Comparison of ENCODE assay signal across 9 cellular contexts in the genomic region with DNA sequence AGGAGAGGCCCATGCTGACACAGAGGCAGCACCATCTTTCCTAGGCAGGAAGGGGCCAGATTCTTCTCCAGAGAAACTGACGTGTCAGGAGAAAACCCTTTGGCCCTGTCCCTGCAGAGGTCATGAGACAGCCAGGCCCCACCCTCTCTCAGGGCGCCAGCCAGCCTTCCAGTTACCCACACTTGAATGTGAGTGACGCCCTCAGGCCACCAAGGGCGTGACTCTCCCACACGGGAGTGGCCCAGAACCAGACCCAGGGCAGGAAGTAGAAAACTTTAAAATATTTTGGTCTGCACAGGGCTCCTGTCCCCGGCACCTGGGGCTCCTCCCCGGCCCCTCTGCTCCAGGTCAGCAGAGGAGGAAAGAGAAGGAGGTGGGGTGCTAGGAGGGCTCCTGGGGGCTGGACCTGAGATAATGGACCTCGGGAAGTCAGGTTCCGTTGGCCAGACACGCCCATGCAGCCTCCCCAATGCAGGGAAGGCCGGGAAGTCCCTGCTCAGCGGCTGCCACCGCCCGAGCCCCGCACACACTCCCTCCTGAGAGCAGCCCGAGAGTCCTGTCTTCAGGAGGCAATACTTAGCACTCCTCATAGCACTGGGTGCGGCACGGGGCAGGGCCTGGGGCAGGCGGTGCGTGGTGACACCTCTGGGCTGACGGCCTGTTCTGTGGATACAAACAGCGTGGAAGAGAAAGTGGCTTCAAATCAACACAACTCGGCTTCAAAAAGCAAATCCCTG.
DNase-seq lines count a peak whose midpoint lies in the region; ATAC-seq, FAIRE-seq and TF ChIP-seq lines count a peak whose summit lies in the region.
"Had no signal": no experiment of that assay in that cellular context is flagged by ENCODE, and none has a peak within 500 bp of the region (broad histone marks: within the 10 kb centered on the region; RNA-seq: fewer than 3 reads in every experiment).

No MANE protein-coding gene starts in this region.

- H3K9ac ChIP-seq in keratinocyte (ENCODE audit: control insufficient read depth, extremely low read depth, insufficient read depth, low read length): no peak overlapping the region

- H3K9me3 ChIP-seq in keratinocyte (ENCODE audit: control insufficient read depth, low read depth, low read length): peaks cover 10% of the 10 kb centered on the region

- H3K4me3 ChIP-seq in GM23338: no peak overlapping the region
- no peak overlapping the region for H3K4me3 ChIP-seq in keratinocyte (ENCODE audit: control insufficient read depth in 2 of 3, extremely low read depth in 1 of 3, insufficient read depth in 2 of 3, low read depth in 1 of 3, low read length in 3 of 3)
- H3K4me3 ChIP-seq in skin epidermis: peak overlapping the region in 3 of 7 experiments; percentile 3 to 8 (median 4)

- H4K20me1 ChIP-seq in GM23338 (replicated peaks; ENCODE audit: insufficient read depth) (no peaks in the 10 kb centered on the region), keratinocyte (ENCODE audit: control insufficient read depth, extremely low read depth, insufficient read depth, low read length) (no peaks in the 10 kb centered on the region)

- no peak overlapping the region for H3K4me3 Mint-ChIP-seq in GM23338

- H3K27me3 Mint-ChIP-seq in GM23338 (ENCODE audit: insufficient read depth, low read depth, poor library complexity): peaks cover 1% of the 10 kb centered on the region

- no peak for TF ChIP-seq CTCF in GM23338 (conservative IDR thresholded peaks at IDR 0.05; ENCODE audit: low read depth in 2 of 2)
- TF ChIP-seq CTCF in RWPE1 (conservative IDR thresholded peaks at IDR 0.05; ENCODE audit: low read depth): no peak
- no peak for TF ChIP-seq CTCF in keratinocyte (optimal IDR thresholded peaks at IDR 0.05 in 1 of 3, IDR thresholded peaks at IDR 0.05 in 1 of 3, conservative IDR thresholded peaks at IDR 0.05 in 1 of 3; ENCODE audit: extremely low read depth in 1 of 3, insufficient read depth in 2 of 3, low read length in 3 of 3)

- H2AFZ ChIP-seq in GM23338 (no peak overlapping the region), keratinocyte (ENCODE audit: control insufficient read depth, low read length) (peak overlapping the region; percentile 12)

- H3K79me2 ChIP-seq in GM23338 (replicated peaks; ENCODE audit: insufficient read depth) (no peaks in the 10 kb centered on the region), keratinocyte (ENCODE audit: control insufficient read depth, insufficient read depth, low read length) (no peaks in the 10 kb centered on the region)

- no peak for DNase-seq in GM23338 (ENCODE audit: low spot score)
- peak; percentile 36 for DNase-seq in RWPE1 (ENCODE audit: low spot score)
- no peak for DNase-seq in keratinocyte (ENCODE audit: low read depth, low spot score)
- DNase-seq in NCI-H1436 treated with DMSO at 0.1 percent for 48 hours (lab: John Stamatoyannopoulos, UW): no peak
- DNase-seq in NCI-H187 (lab: John Stamatoyannopoulos, UW): no peak
- no peak for DNase-seq in activated CD4-positive, alpha-beta T cell treated with anti-CD3 and anti-CD28 coated beads, Interleukin-2, amount 50 U/mL, for 1 hour
- DNase-seq: KBM-7 had no signal

- peak; percentile 69 for ATAC-seq in GM23338
- ATAC-seq in GM19351 (IDR thresholded peaks at IDR 0.05; ENCODE audit: unreplicated experiment): no peak

- H3K9me1 ChIP-seq in keratinocyte (ENCODE audit: control insufficient read depth, extremely low read depth, insufficient read depth, low read length): no peaks in the 10 kb centered on the region

- CTCF ChIA-PET in RWPE1 (lab: Yijun Ruan, JAX): no interaction called here

- no peaks in the 10 kb centered on the region for H3K9me2 ChIP-seq in GM23338 (ENCODE audit: insufficient read depth)

- peaks cover 2% of the 10 kb centered on the region; the same call in 1 of the 3 replicates for H3K9me3 Mint-ChIP-seq in GM23338

- no peak overlapping the region for H3K27ac ChIP-seq in GM23338 (ENCODE audit: low read depth)
- peak overlapping the region; percentile 55 for H3K27ac ChIP-seq in RWPE1
- H3K27ac ChIP-seq in keratinocyte (ENCODE audit: control insufficient read depth, insufficient read depth, low read length): no peak overlapping the region
- peak overlapping the region in 20 of 21 experiments; percentile 2 to 77 (median 56) for H3K27ac ChIP-seq in skin epidermis

- H3K4me1 ChIP-seq in GM23338 (ENCODE audit: insufficient read depth) (no peaks in the 10 kb centered on the region), keratinocyte (ENCODE audit: control insufficient read depth, extremely low read depth, insufficient read depth, low read length) (peaks cover 5% of the 10 kb centered on the region)

- H3K36me3 ChIP-seq in GM23338 (ENCODE audit: insufficient read depth): no peaks in the 10 kb centered on the region
- no peaks in the 10 kb centered on the region for H3K36me3 ChIP-seq in keratinocyte (ENCODE audit: control insufficient read depth in 2 of 2, extremely low read depth in 1 of 2, insufficient read depth in 2 of 2, low read length in 2 of 2)

- no peak for FAIRE-seq in keratinocyte (lab: Jason Lieb, UNC)

- H3K27me3 ChIP-seq in GM23338 (ENCODE audit: insufficient read depth) (no peaks in the 10 kb centered on the region), keratinocyte (ENCODE audit: control insufficient read depth, extremely low read depth, insufficient read depth, low read length) (no peaks in the 10 kb centered on the region)

- H3K36me3 Mint-ChIP-seq in GM23338 (ENCODE audit: low read depth): no peaks in the 10 kb centered on the region

- H3F3A ChIP-seq in GM23338 (replicated peaks; ENCODE audit: low read depth): peaks cover 12% of the 10 kb centered on the region

- POLR2A ChIA-PET in RWPE1 (lab: Yijun Ruan, JAX; ENCODE audit: low non-redundant PET): no interaction called here

- dilution Hi-C loops in keratinocyte (cut with MboI; ENCODE audit: extremely low pct_ligation_motif_present, low sequenced_read_pairs): no loop called here

- no peak overlapping the region for H3K27ac Mint-ChIP-seq in GM23338

- H3K4me2 ChIP-seq in GM23338 (no peak overlapping the region), keratinocyte (ENCODE audit: control insufficient read depth, extremely low read depth, insufficient read depth, low read depth, low read length) (peak overlapping the region; percentile 27)

- H3K4me1 Mint-ChIP-seq in GM23338: no peaks in the 10 kb centered on the region; the same call in 2 of the 3 replicates

TF ChIP-seq in GM23338, 12 proteins besides CTCF, POLR2A, EP300 and RAD21 (continues in another document):
- TF ChIP-seq EZH2phosphoT487 (IDR thresholded peaks at IDR 0.05; ENCODE audit: unreplicated experiment): no peak
- no peak for TF ChIP-seq NANOG (IDR thresholded peaks at IDR 0.05; ENCODE audit: borderline replicate concordance)
- no peak for TF ChIP-seq ZNF462 (CRISPR knock-in tag; IDR thresholded peaks at IDR 0.05)

Comparison
In these comparisons a context has a peak if more than half of its experiments do, and no peak if none do; other contexts are left out.
1. H3K27ac ChIP-seq: peak in RWPE1 (single experiment) and skin epidermis (20 of 21); none in GM23338 (single experiment) and keratinocyte (single experiment).